Comparison of ENCODE assay signal across 8 cellular contexts in the genomic region with DNA sequence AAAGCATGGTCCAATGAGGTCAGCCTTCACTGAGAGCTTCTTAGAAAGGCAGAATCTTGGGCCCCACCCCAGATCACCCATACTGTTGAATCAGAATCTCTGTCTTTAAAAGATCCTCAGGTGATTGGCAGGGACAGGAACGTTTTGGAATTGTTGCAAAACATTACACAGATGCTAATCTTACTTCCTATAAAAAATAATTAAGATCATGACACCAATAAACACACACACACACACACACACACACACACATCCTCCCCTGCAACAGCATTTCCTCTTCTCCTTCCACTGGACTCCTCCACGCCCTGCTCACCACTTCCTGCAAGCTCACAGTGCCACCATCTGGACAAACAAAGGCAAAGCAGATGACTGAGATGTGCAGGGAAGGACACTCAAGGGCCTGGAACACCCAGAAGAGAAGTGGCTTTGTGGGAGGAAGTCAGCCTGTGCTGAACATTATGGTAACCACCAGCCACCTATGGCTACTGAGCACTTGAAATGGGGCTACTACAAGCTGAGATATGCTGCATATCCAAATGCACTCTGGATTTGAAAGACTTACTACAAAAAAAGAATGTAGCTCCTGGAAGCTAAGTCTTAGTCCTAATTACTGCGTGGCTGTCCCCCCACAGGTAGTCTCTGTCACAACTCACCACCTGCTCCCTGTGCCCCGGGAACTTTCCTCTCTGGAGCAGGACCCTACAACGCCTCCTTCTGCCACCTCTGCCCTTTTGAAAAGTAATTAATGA.
DNase-seq lines count a peak whose midpoint lies in the region; ATAC-seq and TF ChIP-seq lines count a peak whose summit lies in the region.

No MANE protein-coding gene starts in this region.

- no peak overlapping the region for H3K14ac ChIP-seq in neuronal stem cell (ENCODE audit: low read length)

- no peaks in the 10 kb centered on the region for H3F3A ChIP-seq in GM23248 (ENCODE audit: insufficient read depth)

- no peak overlapping the region for H3K23ac ChIP-seq in neuronal stem cell (ENCODE audit: low read depth, low read length, poor library complexity)

- WGBS in GM23248 (ENCODE audit: low coverage in 1 of 2, low lambda C conversion rate in 2 of 2, missing lambda C conversion rate in 2 of 2), 2 experiments, result 24% methylated on average over 5 of the region's 5 CpGs
- no CpG with 5 or more reads among the region's 5 CpGs for WGBS in neuronal stem cell (ENCODE audit: extremely low coverage in 2 of 2, insufficient read length in 2 of 2, insufficient replicate concordance in 1 of 2), 2 donors
- 43% methylated on average over 5 of the region's 5 CpGs for WGBS in suprapubic skin

- H4K20me1 ChIP-seq in GM23248 (ENCODE audit: insufficient read depth) (no peaks in the 10 kb centered on the region), Karpas-422 (ENCODE audit: insufficient read depth, low read depth, low read length) (peaks cover 44% of the 10 kb centered on the region), fibroblast of lung (ENCODE audit: control insufficient read depth, extremely low read depth, insufficient read depth, low read length) (no peaks in the 10 kb centered on the region)

- H3K36me3 Mint-ChIP-seq in activated T-cell treated with anti-CD3 and anti-CD28 coated beads, Interleukin-2, amount 50 U/mL, for 4 hours (ENCODE audit: insufficient read depth), result no peaks in the 10 kb centered on the region

- BruUV-seq in Panc1 (replicated peaks; lab: Mats Ljungman, UMichigan), result no TSS peak

- peak; percentile 97 for ATAC-seq in Panc1
- ATAC-seq in activated T-cell treated with anti-CD3 and anti-CD28 coated beads, Interleukin-2, amount 50 U/mL, for 4 hours, result peak; percentile 95

- no peak overlapping the region for H2BK12ac ChIP-seq in neuronal stem cell (ENCODE audit: low read length)

- H3K4me2 ChIP-seq in GM23248 (ENCODE audit: unreplicated experiment) (no peak overlapping the region), Karpas-422 (ENCODE audit: low read depth, low read length, poor library complexity, severe bottlenecking) (no peak overlapping the region), fibroblast of lung (ENCODE audit: extremely low read depth, insufficient read depth, low read length) (no peak overlapping the region), neuronal stem cell (ENCODE audit: insufficient read depth, low read length, poor library complexity, severe bottlenecking) (no peak overlapping the region)

- H3K79me1 ChIP-seq in neuronal stem cell (ENCODE audit: low read depth, low read length), result no peaks in the 10 kb centered on the region

- TF ChIP-seq EP300 in suprapubic skin (IDR thresholded peaks at IDR 0.05), result no peak

- H2BK15ac ChIP-seq in neuronal stem cell (ENCODE audit: low read length), result no peak overlapping the region

- TF ChIP-seq POLR2A in suprapubic skin (IDR thresholded peaks at IDR 0.05), result no peak

- CTCF ChIA-PET in Panc1 (lab: Charles Lee), result interaction anchor here (0.6 to 1.7 kb wide), 6 partner anchors 63 to 415 kb away, joined by 3 to 15 read pairs (median 4); no protein-coding TSS in a partner anchor

- POLR2A ChIA-PET in Panc1 (lab: Charles Lee), result no interaction called here

- TF ChIP-seq CTCF in Panc1 (IDR thresholded peaks at IDR 0.05) (peak; percentile 93), fibroblast of lung (conservative IDR thresholded peaks at IDR 0.05 in 1 of 2, IDR thresholded peaks at IDR 0.05 in 1 of 2; ENCODE audit: low read depth in 1 of 2, low read length in 2 of 2) (peak; percentile 93 to 96), suprapubic skin (IDR thresholded peaks at IDR 0.05) (peak; percentile 71 to 76)

- H3K4me3 Mint-ChIP-seq in activated T-cell treated with anti-CD3 and anti-CD28 coated beads, Interleukin-2, amount 50 U/mL, for 4 hours, result peak overlapping the region; percentile 8

- H3K27me3 Mint-ChIP-seq in activated T-cell treated with anti-CD3 and anti-CD28 coated beads, Interleukin-2, amount 50 U/mL, for 4 hours (ENCODE audit: low read depth), result peaks cover 3% of the 10 kb centered on the region

- H3K4me1 ChIP-seq in GM23248 (ENCODE audit: insufficient read depth) (peaks cover under 1% of the 10 kb centered on the region; the same call in 1 of the 2 replicates), Karpas-422 (ENCODE audit: low read length) (peaks cover 37% of the 10 kb centered on the region), Panc1 (ENCODE audit: control insufficient read depth, insufficient read depth, low read length) (no peaks in the 10 kb centered on the region), fibroblast of lung (ENCODE audit: control insufficient read depth, extremely low read depth, insufficient read depth, low read length) (no peaks in the 10 kb centered on the region), neuronal stem cell (ENCODE audit: control insufficient read depth in 2 of 2, insufficient read depth in 1 of 2, low read depth in 1 of 2, low read length in 2 of 2) (no peaks in the 10 kb centered on the region), suprapubic skin (no peaks in the 10 kb centered on the region)

- no peak overlapping the region for H4K91ac ChIP-seq in neuronal stem cell (ENCODE audit: low read depth, low read length, poor library complexity)

- no peak overlapping the region for H3K27ac ChIP-seq in GM23248
- H3K27ac ChIP-seq in Karpas-422 (ENCODE audit: low read length), result no peak overlapping the region
- H3K27ac ChIP-seq in Panc1 (ENCODE audit: low read length), result no peak overlapping the region
- H3K27ac ChIP-seq in fibroblast of lung (ENCODE audit: insufficient read depth, low read length), result no peak overlapping the region
- no peak overlapping the region for H3K27ac ChIP-seq in neuronal stem cell (replicated peaks; ENCODE audit: low read length)
- H3K27ac ChIP-seq in suprapubic skin, result no peak overlapping the region

- H3K9me2 ChIP-seq in GM23248 (ENCODE audit: insufficient read depth), result no peaks in the 10 kb centered on the region
- H3K9me2 ChIP-seq in Karpas-422 (replicated peaks; ENCODE audit: insufficient read depth, low read length), result no peaks in the 10 kb centered on the region

- H3K4me3 ChIP-seq in GM23248, result no peak overlapping the region
- H3K4me3 ChIP-seq in Karpas-422 (ENCODE audit: low read length), result no peak overlapping the region
- H3K4me3 ChIP-seq in Panc1 (ENCODE audit: low read depth in 2 of 2, low read length in 2 of 2), result no peak overlapping the region
- no peak overlapping the region for H3K4me3 ChIP-seq in fibroblast of lung (replicated peaks in 1 of 4; ENCODE audit: control extremely low read depth in 1 of 4, insufficient read depth in 1 of 4, low read depth in 3 of 4, low read length in 4 of 4)
- H3K4me3 ChIP-seq in neuronal stem cell (ENCODE audit: low read length in 2 of 2), result no peak overlapping the region
- no peak overlapping the region for H3K4me3 ChIP-seq in suprapubic skin

- in situ Hi-C loops in GM23248 (cut with MboI), result loop anchor here (25.0 kb wide), 2 partner anchors 734 to 984 kb away; partner anchors contain the start of gene ARHGAP20
- in situ Hi-C loops in Panc1 (cut with HindIII; ENCODE audit: low pct_unique_long_range_greater_than_20kb, low sequenced_read_pairs), result no loop called here

- no peaks in the 10 kb centered on the region for H3K9me3 Mint-ChIP-seq in activated T-cell treated with anti-CD3 and anti-CD28 coated beads, Interleukin-2, amount 50 U/mL, for 4 hours

- no peak overlapping the region for H2BK120ac ChIP-seq in neuronal stem cell (ENCODE audit: low read depth, low read length)

- H3K79me2 ChIP-seq in GM23248 (ENCODE audit: insufficient read depth) (no peaks in the 10 kb centered on the region), Karpas-422 (ENCODE audit: low read length) (no peaks in the 10 kb centered on the region), fibroblast of lung (ENCODE audit: control insufficient read depth, insufficient read depth, low read length) (no peaks in the 10 kb centered on the region)

- H3K9ac ChIP-seq in GM23248, result no peak overlapping the region
- H3K9ac ChIP-seq in Karpas-422 (ENCODE audit: low read length), result no peak overlapping the region
- no peak overlapping the region for H3K9ac ChIP-seq in fibroblast of lung (ENCODE audit: insufficient read depth, low read length)
- H3K9ac ChIP-seq in neuronal stem cell (ENCODE audit: low read depth, low read length, poor library complexity), result no peak overlapping the region

- H3K4ac ChIP-seq in neuronal stem cell (ENCODE audit: low read length), result no peak overlapping the region

- intact Hi-C loops in Panc1 (cut with micrococcal nuclease; ENCODE audit: unreplicated experiment), result loop anchor here (1.0 to 10.0 kb wide), 2 partner anchors 163 to 982 kb away; no protein-coding TSS in a partner anchor

- H3K36me3 ChIP-seq in GM23248 (ENCODE audit: low read depth) (no peaks in the 10 kb centered on the region), Karpas-422 (ENCODE audit: insufficient read depth, low read length) (no peaks in the 10 kb centered on the region), Panc1 (ENCODE audit: control insufficient read depth, insufficient read depth, low read length) (no peaks in the 10 kb centered on the region), fibroblast of lung (ENCODE audit: control insufficient read depth, insufficient read depth, low read length) (no peaks in the 10 kb centered on the region), neuronal stem cell (replicated peaks in 1 of 2; ENCODE audit: control insufficient read depth in 2 of 2, insufficient read depth in 2 of 2, low read length in 2 of 2) (peaks cover 0 to 2% of the 10 kb centered on the region in 2 donors), suprapubic skin (no peaks in the 10 kb centered on the region)

- H2AK5ac ChIP-seq in neuronal stem cell (ENCODE audit: low read depth, low read length), result no peak overlapping the region

- H3K18ac ChIP-seq in neuronal stem cell (ENCODE audit: low read length), result no peak overlapping the region

- no peak overlapping the region for H2BK5ac ChIP-seq in neuronal stem cell (ENCODE audit: low read length)

- H4K8ac ChIP-seq in neuronal stem cell (ENCODE audit: low read depth, low read length), result no peak overlapping the region

- H3K27me3 ChIP-seq in GM23248 (replicated peaks; ENCODE audit: insufficient read depth) (no peaks in the 10 kb centered on the region), Karpas-422 (ENCODE audit: low read length) (peaks cover 4% of the 10 kb centered on the region; the same call in 1 of the 2 replicates), Panc1 (ENCODE audit: control insufficient read depth, insufficient read depth, low read length) (0 out of 2 replicates have a peak, but pooled peaks cover 3% of the 10 kb centered on the region), fibroblast of lung (ENCODE audit: control insufficient read depth, insufficient read depth, low read length) (no peaks in the 10 kb centered on the region), neuronal stem cell (ENCODE audit: control insufficient read depth in 3 of 3, insufficient read depth in 3 of 3, low read depth in 1 of 3, low read length in 3 of 3) (no peaks in the 10 kb centered on the region), suprapubic skin (no peaks in the 10 kb centered on the region)

- peaks cover 17% of the 10 kb centered on the region for H3K4me1 Mint-ChIP-seq in activated T-cell treated with anti-CD3 and anti-CD28 coated beads, Interleukin-2, amount 50 U/mL, for 4 hours (ENCODE audit: low read depth)

- H2AFZ ChIP-seq in GM23248 (peak overlapping the region; percentile 38; the same call in 1 of the 2 replicates), Karpas-422 (ENCODE audit: low read length) (no peak overlapping the region), fibroblast of lung (ENCODE audit: low read length) (no peak overlapping the region), neuronal stem cell (ENCODE audit: low read length) (peak overlapping the region; percentile 39)

- DNase-seq in EH (ENCODE audit: low read depth), result peak; percentile 91
- peak; percentile 94 for DNase-seq in GM23248
- DNase-seq in Karpas-422, result peak; percentile 100
- DNase-seq in Panc1 (ENCODE audit: low read depth, low spot score), result peak; percentile 77
- peak; percentile 62 for DNase-seq in activated T-cell treated with anti-CD3 and anti-CD28 coated beads, Interleukin-2, amount 50 U/mL, for 4 hours
- peak; percentile 89 to 93 for DNase-seq in fibroblast of lung (ENCODE audit: low read depth in 2 of 2)
- peak; percentile 74 for DNase-seq in neuronal stem cell (ENCODE audit: low spot score)
- peak; percentile 79 to 88 for DNase-seq in suprapubic skin (ENCODE audit: low spot score in 2 of 2)

- H3K9me3 ChIP-seq in GM23248 (ENCODE audit: low read depth) (no peaks in the 10 kb centered on the region), Karpas-422 (ENCODE audit: low read length) (no peaks in the 10 kb centered on the region), Panc1 (ENCODE audit: control insufficient read depth, insufficient read depth, low read depth, low read length) (no peaks in the 10 kb centered on the region), fibroblast of lung (ENCODE audit: control insufficient read depth, insufficient read depth, low read depth, low read length) (no peaks in the 10 kb centered on the region), neuronal stem cell (replicated peaks in 1 of 2; ENCODE audit: control insufficient read depth in 2 of 2, insufficient read depth in 1 of 2, low read depth in 1 of 2, low read length in 2 of 2) (no peaks in the 10 kb centered on the region), suprapubic skin (no peaks in the 10 kb centered on the region)

Comparison
In these comparisons a context has a peak if more than half of its experiments do, and no peak if none do; other contexts are left out.
1. H2AFZ ChIP-seq: peak in GM23248 (single experiment) and neuronal stem cell (single experiment); none in Karpas-422 (single experiment) and fibroblast of lung (single experiment).
2. Peak in every context shown above with its lines, with median percentiles within 50 percentile points of each other: DNase-seq and CTCF ChIP-seq.